ENCODE assay signal across 6 cellular contexts in the genomic region with DNA sequence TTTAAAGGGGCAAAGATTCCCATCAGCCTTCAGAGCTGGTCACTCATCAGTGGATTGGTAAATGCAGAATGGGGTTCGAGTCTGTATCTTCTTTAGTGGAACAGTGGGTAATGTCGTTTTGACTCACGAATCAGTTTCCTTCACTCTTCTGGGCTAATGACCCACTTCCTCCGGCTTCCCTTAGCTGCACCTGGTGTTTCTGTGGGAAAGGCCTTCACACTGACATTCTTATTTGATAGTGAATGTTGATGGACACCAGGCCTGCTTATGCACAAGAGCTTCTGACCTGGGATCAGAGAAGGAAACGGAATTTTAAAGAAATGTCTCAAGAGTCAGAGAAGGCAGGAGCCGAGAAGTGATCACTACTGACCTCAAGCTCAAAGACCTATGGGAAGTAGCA.
"Had no signal": no experiment of that assay in that cellular context is flagged by ENCODE, and none has a peak within 500 bp of the region (broad histone marks: within the 10 kb centered on the region; RNA-seq: fewer than 3 reads in every experiment).

No MANE protein-coding gene starts in this region.

- ATAC-seq: HepG2, K562 had no signal

- H3K36me3 Mint-ChIP-seq: IgD-negative memory B cell had no signal

- H3K4me1 Mint-ChIP-seq: IgD-negative memory B cell had no signal

- DNase-seq: IMR-90, KBM-7 had no signal

- FAIRE-seq: HepG2, HTR-8/SVneo, K562 had no signal
